8 cellular contexts compared by ENCODE assay signal in the genomic region with DNA sequence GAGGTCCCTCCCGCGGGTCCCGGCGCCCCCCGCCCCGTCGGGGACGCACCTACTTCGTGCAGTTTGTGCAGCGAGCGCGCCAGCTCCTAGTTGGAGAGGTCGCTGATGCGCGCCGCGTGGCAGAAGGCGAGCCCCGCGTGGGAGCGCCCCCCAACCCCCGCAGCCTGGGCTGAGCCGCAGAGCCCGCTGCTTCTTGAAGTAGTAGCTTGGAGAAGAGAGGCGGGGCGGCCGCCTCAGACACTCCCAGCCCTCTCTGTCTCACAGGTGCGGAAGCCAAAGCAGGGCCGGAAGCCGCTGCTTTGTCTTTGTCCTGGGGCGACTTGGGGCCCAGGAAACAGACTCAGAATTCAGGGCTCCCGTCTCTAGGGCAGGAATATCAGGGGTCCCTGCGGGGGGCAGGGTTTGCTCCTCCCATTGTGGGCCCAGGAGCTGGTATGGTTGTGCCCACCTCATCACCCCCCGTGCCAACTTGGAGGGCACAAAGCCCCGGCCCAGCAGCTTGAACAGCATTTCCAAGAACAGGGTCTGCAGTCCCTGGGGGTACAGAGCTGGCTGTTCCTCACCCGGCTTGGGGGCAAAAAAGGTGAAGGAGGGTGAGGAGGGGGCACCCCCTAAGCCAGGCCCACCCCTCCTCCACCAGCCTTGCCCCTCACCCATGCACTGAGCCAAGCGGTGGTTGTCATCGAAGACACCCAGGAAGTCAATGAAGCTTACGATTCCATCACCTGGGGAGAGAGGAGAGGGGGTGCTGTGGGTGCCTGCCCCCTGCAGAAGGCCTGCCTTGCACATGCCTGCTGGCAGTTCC. TPM values are rescaled to one million over a fixed set of nuclear protein-coding genes. Genes with fewer than 3 reads are reported as not detected.
DNase-seq lines count a peak whose midpoint lies in the region; ATAC-seq and TF ChIP-seq lines count a peak whose summit lies in the region.

No MANE protein-coding gene starts in this region.

- no peak for DNase-seq in BJ (ENCODE audit: low read depth)
- peak; percentile 43 for DNase-seq in SW480 (ENCODE audit: low spot score)
- DNase-seq in astrocyte of the spinal cord (ENCODE audit: low read depth, low spot score) = no peak
- DNase-seq in kidney tubule cell (ENCODE audit: low spot score) = peak; percentile 77
- peak in 2 of 3 donors; percentile 65 to 70 for DNase-seq in stimulated activated CD4-positive, alpha-beta T cell treated with anti-CD3 and anti-CD28 coated beads, TNF-alpha, amount 100 ng/mL, for 48 hours (ENCODE audit: low read depth in 3 of 3)
- no peak for DNase-seq in NCI-H2107 (lab: John Stamatoyannopoulos, UW)

- in situ Hi-C loops in astrocyte of the spinal cord (cut with HindIII; ENCODE audit: low sequenced_read_pairs) = no loop called here

- no peak for TF ChIP-seq CTCF in BJ (IDR thresholded peaks at IDR 0.05; ENCODE audit: insufficient read depth, low read depth, low read length)
- TF ChIP-seq CTCF in astrocyte of the spinal cord (IDR thresholded peaks at IDR 0.05; ENCODE audit: low read depth, low read length) = no peak

- peak overlapping the region; percentile 73 for H3K4me3 ChIP-seq in BJ (ENCODE audit: low read depth, low read length)
- H3K4me3 ChIP-seq in astrocyte of the spinal cord (ENCODE audit: low read depth, low read length) = peak overlapping the region; percentile 47

- no peaks in the 10 kb centered on the region; the same call in 1 of the 2 replicates for H3K36me3 ChIP-seq in BJ (ENCODE audit: control insufficient read depth, insufficient read depth, low read length)

- no peaks in the 10 kb centered on the region for H3K27me3 ChIP-seq in BJ (ENCODE audit: control insufficient read depth, insufficient read depth, low read length)

- CTCF ChIA-PET in BJ (lab: Yijun Ruan, JAX) = interaction anchor here (0.9 to 2.6 kb wide), 12 partner anchors 7 to 147 kb away, joined by 3 to 10 read pairs (median 4); a partner anchor contains a TSS

- peak; percentile 44 for ATAC-seq in GM19372 (IDR thresholded peaks at IDR 0.05; ENCODE audit: low read depth, unreplicated experiment)
- ATAC-seq in HG03521 (IDR thresholded peaks at IDR 0.05; ENCODE audit: unreplicated experiment) = peak; percentile 46

- POLR2A ChIA-PET in BJ (lab: Charles Lee) = no interaction called here

RNA-seq across cellular contexts. Expression of a gene that starts 13.6 kb away (rescaled TPM):
- not detected in 2 replicates for polyA plus RNA-seq in BJ (2011; rRNA removed)
- not detected in 2 replicates for polyA minus RNA-seq in BJ (2011; rRNA and poly(A)+ RNA removed)

RNA-seq across cellular contexts. Expression of a gene that starts 26.6 kb away (rescaled TPM):
- 2.0 TPM in 2 replicates for polyA plus RNA-seq in BJ (2011; rRNA removed)
- 3.0 and 5.8 TPM in 2 replicates for polyA minus RNA-seq in BJ (2011; rRNA and poly(A)+ RNA removed)

Comparison
In these comparisons a context has a peak if more than half of its experiments do, and no peak if none do; other contexts are left out.
1. DNase-seq: peak in SW480 (single experiment), kidney tubule cell (single experiment) and stimulated activated CD4-positive, alpha-beta T cell treated with anti-CD3 and anti-CD28 coated beads, TNF-alpha, amount 100 ng/mL, for 48 hours (2 of 3); none in BJ (single experiment), astrocyte of the spinal cord (single experiment) and NCI-H2107 (single experiment).